In the genomic region with DNA sequence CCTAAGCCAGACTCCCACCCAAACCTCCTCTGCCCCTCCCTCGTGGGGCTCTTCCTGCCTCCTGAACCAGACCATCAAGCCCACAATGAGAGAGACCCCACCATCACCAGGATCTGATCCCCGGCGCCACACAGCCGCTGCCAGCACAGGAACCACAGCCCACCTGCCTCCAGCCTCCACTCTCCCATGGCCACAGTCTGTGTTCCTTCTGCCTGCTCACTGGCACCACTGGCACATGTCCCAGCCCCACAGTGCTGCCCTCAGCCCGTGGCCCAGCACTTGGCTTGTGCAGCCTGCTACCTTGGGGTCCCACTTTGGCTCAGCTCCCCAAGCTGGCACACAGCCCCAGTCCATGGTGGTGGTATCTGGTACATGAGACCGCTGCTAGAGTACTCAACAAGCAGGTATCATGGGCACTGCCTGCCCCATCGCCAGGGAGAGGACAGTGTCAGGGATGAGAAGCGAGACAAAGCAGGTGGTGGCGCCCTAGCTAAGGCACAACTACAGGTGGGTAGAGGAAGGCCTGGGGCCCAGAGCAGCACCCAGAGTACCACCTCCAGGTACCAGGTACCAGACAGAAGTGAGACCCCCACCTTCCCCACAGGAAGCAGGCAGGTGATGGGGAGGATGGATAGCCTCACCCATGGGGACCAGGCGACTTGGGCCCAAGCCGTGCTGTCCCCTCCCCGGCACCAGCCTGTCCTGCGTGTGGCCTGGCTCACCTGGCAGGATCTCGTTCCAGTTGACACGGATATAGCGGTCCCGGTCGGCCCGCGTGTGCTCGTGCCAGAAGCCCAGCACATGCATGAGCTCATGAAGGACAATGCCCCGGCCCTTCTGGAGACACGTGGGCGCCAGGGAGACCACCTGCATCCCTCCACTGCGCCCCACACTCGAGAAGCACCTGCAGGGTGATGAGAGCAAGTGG, we compare ENCODE assay signal across 25 cellular contexts. TPM values are rescaled to one million over a fixed set of nuclear protein-coding genes. Genes with fewer than 3 reads are reported as not detected.
A peak's percentile ranks its signal among the peaks of the same experiment; 100 is the strongest.
DNase-seq lines count a peak whose midpoint lies in the region; ATAC-seq, FAIRE-seq and TF ChIP-seq lines count a peak whose summit lies in the region.
"Had no signal": no experiment of that assay in that cellular context is flagged by ENCODE, and none has a peak within 500 bp of the region (broad histone marks: within the 10 kb centered on the region; RNA-seq: fewer than 3 reads in every experiment).

No MANE protein-coding gene starts in this region.

- H3K36me3 ChIP-seq in CD8-positive, alpha-beta T cell (ENCODE audit: insufficient read depth, low read length): no peaks in the 10 kb centered on the region
- H3K36me3 ChIP-seq in GM12878 (ENCODE audit: control insufficient read depth in 2 of 2, insufficient read depth in 2 of 2, low read length in 1 of 2) (no peaks in the 10 kb centered on the region), colonic mucosa (no peaks in the 10 kb centered on the region)
- H3K36me3 ChIP-seq: suprapubic skin had no signal

- TF ChIP-seq POLR2A in GM12878 (IDR thresholded peaks at IDR 0.05; ENCODE audit: low read depth, low read length): peak; percentile 15; the same call in 1 of the 2 replicates

- WGBS in GM12878 (ENCODE audit: insufficient coverage, insufficient replicate concordance, low lambda C conversion rate, missing lambda C conversion rate): 75% methylated on average over 26 of the region's 26 CpGs

- H3K27ac Mint-ChIP-seq in activated CD4-positive, alpha-beta T cell treated with anti-CD3 and anti-CD28 coated beads, Interleukin-2, amount 10 ng/mL, durations not matched to agents 24 days and 14 days: peak overlapping the region; percentile 82
- H3K27ac Mint-ChIP-seq in CD8-positive, alpha-beta T cell: peak overlapping the region; percentile 29
- H3K27ac Mint-ChIP-seq in T-cell: peak overlapping the region; percentile 39 to 71
- H3K27ac Mint-ChIP-seq: B cell, GM23338 had no signal

- no peaks in the 10 kb centered on the region for H3K9me3 ChIP-seq in CD8-positive, alpha-beta T cell (ENCODE audit: low read length)
- H3K9me3 ChIP-seq in GM12878 (replicated peaks; ENCODE audit: control insufficient read depth, insufficient read depth, low read length): no peaks in the 10 kb centered on the region
- H3K9me3 ChIP-seq in colonic mucosa: no peaks in the 10 kb centered on the region
- H3K9me3 ChIP-seq: A549, suprapubic skin had no signal

- TF ChIP-seq EP300 in GM12878 (IDR thresholded peaks at IDR 0.05; ENCODE audit: borderline replicate concordance in 1 of 2, control insufficient read depth in 1 of 2, low read depth in 2 of 2, low read length in 2 of 2): no peak

- H3K36me3 Mint-ChIP-seq in activated CD4-positive, alpha-beta T cell treated with anti-CD3 and anti-CD28 coated beads, Interleukin-2, amount 10 ng/mL, durations not matched to agents 24 days and 14 days (ENCODE audit: low read depth): peaks cover 5% of the 10 kb centered on the region
- peaks cover 41% of the 10 kb centered on the region for H3K36me3 Mint-ChIP-seq in CD8-positive, alpha-beta T cell
- peaks cover 8% of the 10 kb centered on the region for H3K36me3 Mint-ChIP-seq in T-cell

- no TSS peak for BruUV-seq in GM12878 (replicated peaks; lab: Mats Ljungman, UMichigan)

- H3K4me3 ChIP-seq in CD8-positive, alpha-beta T cell (ENCODE audit: low read depth, low read length): no peak overlapping the region
- H3K4me3 ChIP-seq in GM12878 (no peak overlapping the region), colonic mucosa (no peak overlapping the region)
- H3K4me3 ChIP-seq: A549, GM23338, suprapubic skin had no signal

- TF ChIP-seq RAD21 in GM12878 (IDR thresholded peaks at IDR 0.05; ENCODE audit: insufficient read depth, low read depth, low read length): no peak

- no peak overlapping the region for H3K27ac ChIP-seq in CD8-positive, alpha-beta T cell (ENCODE audit: low read depth, low read length)
- H3K27ac ChIP-seq in GM12878 (ENCODE audit: control insufficient read depth, insufficient read depth) (no peak overlapping the region), foreskin keratinocyte (no peak overlapping the region), colonic mucosa (no peak overlapping the region)
- H3K27ac ChIP-seq: A549, suprapubic skin had no signal

- H3K9ac ChIP-seq in GM12878 (ENCODE audit: control insufficient read depth, insufficient read depth, low read length) (no peak overlapping the region), colonic mucosa (ENCODE audit: low read depth in 2 of 2, low read length in 2 of 2) (no peak overlapping the region)

- in situ Hi-C loops in GM12878 (cut with MboI): no loop called here

- H3K4me1 ChIP-seq in CD8-positive, alpha-beta T cell (ENCODE audit: insufficient read depth, low read length): no peaks in the 10 kb centered on the region
- H3K4me1 ChIP-seq in GM12878 (ENCODE audit: control insufficient read depth, insufficient read depth, low read length) (peaks cover 10% of the 10 kb centered on the region), foreskin keratinocyte (no peaks in the 10 kb centered on the region), colonic mucosa (no peaks in the 10 kb centered on the region)
- H3K4me1 ChIP-seq: A549, suprapubic skin had no signal

- SMC1A ChIA-PET in GM12878 (lab: Charles Lee; ENCODE audit: uncharacterized antibody, unreplicated experiment): interaction anchor here (0.6 to 2.3 kb wide), 5 partner anchors 42 to 139 kb away, joined by 3 to 15 read pairs (median 3); no protein-coding TSS in a partner anchor

- no peak for ATAC-seq in CD8-positive, alpha-beta T cell
- ATAC-seq in T-cell (replicated peaks in 1 of 4) (no peak), GM12878 (no peak), foreskin keratinocyte (no peak)
- ATAC-seq: A549, GM23338, left lobe of liver had no signal

- POLR2A ChIA-PET in CD8-positive, alpha-beta T cell (lab: Charles Lee): interaction anchor here (0.6 to 1.2 kb wide), 2 partner anchors 42 to 565 kb away, joined by 3 read pairs; no protein-coding TSS in a partner anchor
- POLR2A ChIA-PET in T-cell (lab: Charles Lee) (no interaction called here), GM12878 (lab: Charles Lee) (no interaction called here)

- no peak for DNase-seq in activated CD4-positive, alpha-beta T cell treated with anti-CD3 and anti-CD28 coated beads, Interleukin-2, amount 10 ng/mL, durations not matched to agents 24 days and 14 days
- no peak for DNase-seq in activated CD4-positive, alpha-beta T cell treated with anti-CD3 and anti-CD28 coated beads for 48 hours
- peak in 1 of 7 experiments; percentile 17 for DNase-seq in CD8-positive, alpha-beta T cell
- DNase-seq in T-cell: no peak
- DNase-seq in GM12878 (ENCODE audit: low read depth, low spot score): no peak
- DNase-seq in foreskin keratinocyte: no peak
- no peak for DNase-seq in 8988T
- DNase-seq in colonic mucosa: no peak
- DNase-seq: amniotic stem cell; effector CD8-positive, alpha-beta T cell; erythroblast; foreskin fibroblast; mesendoderm; NCI-H1092 treated with DMSO at 0.1 percent for 48 hours; NCI-H2029; NCI-H526 treated with DMSO at 0.1 percent for 48 hours; small intestine had no signal

- 0 out of 2 replicates have a peak overlapping the region, but pooled peaks have one; percentile 11 for H3K4me2 ChIP-seq in GM12878 (ENCODE audit: control insufficient read depth, insufficient read depth)
- H3K4me2 ChIP-seq: A549, GM23338 had no signal

- RAD21 ChIA-PET in GM12878 (lab: Charles Lee; ENCODE audit: unreplicated experiment): interaction anchor here (0.9 to 18.1 kb wide), 4 partner anchors 10 to 139 kb away, joined by 3 to 463 read pairs (median 10); no protein-coding TSS in a partner anchor

- no peaks in the 10 kb centered on the region for H3K9me3 Mint-ChIP-seq in activated CD4-positive, alpha-beta T cell treated with anti-CD3 and anti-CD28 coated beads, Interleukin-2, amount 10 ng/mL, durations not matched to agents 24 days and 14 days
- no peaks in the 10 kb centered on the region for H3K9me3 Mint-ChIP-seq in CD8-positive, alpha-beta T cell
- no peaks in the 10 kb centered on the region for H3K9me3 Mint-ChIP-seq in T-cell
- H3K9me3 Mint-ChIP-seq: GM23338 had no signal

- no peaks in the 10 kb centered on the region for H3K27me3 Mint-ChIP-seq in activated CD4-positive, alpha-beta T cell treated with anti-CD3 and anti-CD28 coated beads, Interleukin-2, amount 10 ng/mL, durations not matched to agents 24 days and 14 days
- H3K27me3 Mint-ChIP-seq in CD8-positive, alpha-beta T cell (ENCODE audit: low read depth): no peaks in the 10 kb centered on the region
- H3K27me3 Mint-ChIP-seq in T-cell: no peaks in the 10 kb centered on the region
- H3K27me3 Mint-ChIP-seq: B cell had no signal

- H4K20me1 ChIP-seq in GM12878 (ENCODE audit: control insufficient read depth, insufficient read depth): no peaks in the 10 kb centered on the region

- CTCF ChIA-PET in CD8-positive, alpha-beta T cell (lab: Charles Lee): interaction anchor here (1.2 to 5.0 kb wide), 5 partner anchors 11 to 110 kb away, joined by 3 to 46 read pairs (median 3); partner anchors contain the start of gene ADRA2B
- CTCF ChIA-PET in T-cell (lab: Charles Lee) (interaction anchor here in 1 of 2 donors (1.6 to 2.1 kb wide), 2 partner anchors 15 to 43 kb away, joined by 5 to 12 read pairs; partner anchors contain the start of gene ADRA2B), GM12878 (lab: Yijun Ruan, JAX) (interaction anchor here (1.5 to 2.6 kb wide), 5 partner anchors 10 to 57 kb away, joined by 4 to 22 read pairs (median 9); no protein-coding TSS in a partner anchor)

- intact Hi-C loops in activated CD4-positive, alpha-beta T cell treated with anti-CD3 and anti-CD28 coated beads, Interleukin-2, amount 10 ng/mL, durations not matched to agents 24 days and 14 days (cut with micrococcal nuclease): no loop called here
- intact Hi-C loops in CD8-positive, alpha-beta T cell (cut with DNase I, micrococcal nuclease): no loop called here
- intact Hi-C loops in GM12878 (cut with micrococcal nuclease; ENCODE audit: unreplicated experiment): no loop called here
- intact Hi-C loops in colonic mucosa (cut with DNase I): no loop called here

- H3K79me2 ChIP-seq in GM12878 (ENCODE audit: control insufficient read depth, insufficient read depth, low read length): no peaks in the 10 kb centered on the region

- H3K27me3 ChIP-seq in CD8-positive, alpha-beta T cell (ENCODE audit: insufficient read depth, low read length): no peaks in the 10 kb centered on the region
- no peaks in the 10 kb centered on the region for H3K27me3 ChIP-seq in GM12878 (replicated peaks in 1 of 2; ENCODE audit: control insufficient read depth in 2 of 2, insufficient read depth in 2 of 2, low read length in 1 of 2)
- H3K27me3 ChIP-seq in foreskin keratinocyte: peaks cover 14% of the 10 kb centered on the region
- H3K27me3 ChIP-seq in colonic mucosa: no peaks in the 10 kb centered on the region
- H3K27me3 ChIP-seq: suprapubic skin had no signal

- H3K4me3 Mint-ChIP-seq in activated CD4-positive, alpha-beta T cell treated with anti-CD3 and anti-CD28 coated beads, Interleukin-2, amount 10 ng/mL, durations not matched to agents 24 days and 14 days: peak overlapping the region; percentile 21
- H3K4me3 Mint-ChIP-seq in CD8-positive, alpha-beta T cell: no peak overlapping the region
- peak overlapping the region in 1 of 3 donors; percentile 39 for H3K4me3 Mint-ChIP-seq in T-cell
- H3K4me3 Mint-ChIP-seq: B cell, GM23338 had no signal

- no peak for TF ChIP-seq CTCF in CD8-positive, alpha-beta T cell (IDR thresholded peaks at IDR 0.05)
- TF ChIP-seq CTCF in GM12878 (IDR thresholded peaks at IDR 0.05 in 2 of 3, conservative IDR thresholded peaks at IDR 0.05 in 1 of 3; ENCODE audit: control insufficient read depth in 2 of 3, extremely low read depth in 1 of 3, insufficient read depth in 1 of 3, low read depth in 3 of 3, low read length in 3 of 3) (no peak), foreskin keratinocyte (conservative IDR thresholded peaks at IDR 0.05) (no peak), colonic mucosa (IDR thresholded peaks at IDR 0.05) (no peak)

- H3K4me1 Mint-ChIP-seq in activated CD4-positive, alpha-beta T cell treated with anti-CD3 and anti-CD28 coated beads, Interleukin-2, amount 10 ng/mL, durations not matched to agents 24 days and 14 days: peaks cover 16% of the 10 kb centered on the region
- peaks cover 15% of the 10 kb centered on the region for H3K4me1 Mint-ChIP-seq in CD8-positive, alpha-beta T cell (ENCODE audit: low read depth)
- H3K4me1 Mint-ChIP-seq in T-cell: peaks cover 0 to 18% (median 15%) of the 10 kb centered on the region in 3 donors
- H3K4me1 Mint-ChIP-seq: B cell, GM23338 had no signal

- no peak overlapping the region for H2AFZ ChIP-seq in GM12878 (ENCODE audit: control insufficient read depth, low read depth, low read length)
- H2AFZ ChIP-seq: GM23338 had no signal

- no peak for FAIRE-seq in GM12878 (lab: Jason Lieb, UNC)
- FAIRE-seq: A549, RCC 7860, small intestine had no signal

RNA-seq across cellular contexts. Expression of gene ASTL, which starts 6.2 kb away (rescaled TPM):
- total RNA-seq in activated CD4-positive, alpha-beta T cell treated with anti-CD3 and anti-CD28 coated beads, Interleukin-2, amount 10 ng/mL, durations not matched to agents 24 days and 14 days: 2.4 and 3.4 TPM in 2 replicates
- 10 to 100 TPM; 16.6 to 17.5 TPM for total RNA-seq in CD8-positive, alpha-beta T cell
- 10 to 100 TPM in 1 of 5 donors, 1 to 10 TPM in 4; 1.2 to 10.4 (median 1.4) TPM for total RNA-seq in T-cell
- total RNA-seq in GM12878 (2013; cell fraction: nucleolus; rRNA removed): 0.76 and 2.4 TPM in 2 replicates
- total RNA-seq in GM12878 (2014; rRNA removed): 0.27 and 0.40 TPM in 2 replicates
- 0.54 TPM in 1 of 2 replicates, not detected in the other for total RNA-seq in GM12878 (2014; rRNA removed; fragmentation: Illumina TruSeq; extraction: Trizol)
- 0.43 and 1.0 TPM in 2 replicates for total RNA-seq in GM12878 (2021)
- 0.72 TPM for polyA plus RNA-seq in GM12878 (2011; ENCODE audit: low read depth)
- 0.10 and 0.37 TPM in 2 replicates for polyA plus RNA-seq in GM12878 (2011; rRNA removed)
- 0.34 and 0.53 TPM in 2 replicates for polyA plus RNA-seq in GM12878 (2011; cell fraction: cytosol; rRNA removed)
- 2.4 TPM in 2 replicates for polyA plus RNA-seq in GM12878 (2011; cell fraction: nucleus; rRNA removed)
- 1.3 and 2.0 TPM in 2 replicates for polyA plus RNA-seq in GM12878 (2012)
- 0.24 TPM in 1 of 2 replicates, not detected in the other for polyA plus RNA-seq in GM12878 (2014; fragmentation: Illumina TruSeq; extraction: Trizol)
- polyA plus RNA-seq in GM12878 (2014; fragmentation: Nextera tagmentation; extraction: Ambion mirVana): not detected
- polyA plus RNA-seq in GM12878 (2014; rRNA removed): 0.18 and 0.37 TPM in 2 replicates
- polyA plus RNA-seq in GM12878 (2016; fragmentation: Nextera tagmentation; extraction: Ambion mirVana): not detected
- 0.52 and 0.95 TPM in 2 replicates for polyA minus RNA-seq in GM12878 (2011; rRNA and poly(A)+ RNA removed)
- polyA minus RNA-seq in GM12878 (2011; cell fraction: cytosol; rRNA and poly(A)+ RNA removed): not detected in 2 replicates
- polyA minus RNA-seq in GM12878 (2011; cell fraction: nucleus; rRNA and poly(A)+ RNA removed): 0.77 TPM in 1 of 2 replicates, not detected in the other
- not detected in 2 replicates for total RNA-seq in foreskin keratinocyte
- not detected in 2 replicates for polyA plus RNA-seq in foreskin keratinocyte
- total RNA-seq in colonic mucosa: under 1 TPM in 1 of 2 donors, not detected in 1; 0.82 TPM
- total RNA-seq: GM23338, left lobe of liver, myocyte, ureter had no signal
- polyA plus RNA-seq: A549, small intestine had no signal

RNA-seq across cellular contexts. Expression of gene DUSP2, which starts 13.2 kb away (rescaled TPM):
- 436 and 445 TPM in 2 replicates for total RNA-seq in activated CD4-positive, alpha-beta T cell treated with anti-CD3 and anti-CD28 coated beads, Interleukin-2, amount 10 ng/mL, durations not matched to agents 24 days and 14 days
- 1,000 to 10,000 TPM; 1,304 to 1,350 TPM for total RNA-seq in CD8-positive, alpha-beta T cell
- total RNA-seq in T-cell (100 to 1,000 TPM in 2 of 5 donors, 10 to 100 TPM in 3; 37.2 to 437 (median 54.0) TPM), GM12878 (2014; rRNA removed) (212 and 227 TPM in 2 replicates), GM12878 (2014; rRNA removed; fragmentation: Illumina TruSeq; extraction: Trizol) (57.4 and 58.0 TPM in 2 replicates), GM12878 (2021) (181 and 194 TPM in 2 replicates), foreskin keratinocyte (1.9 and 2.6 TPM in 2 replicates), colonic mucosa (1 to 10 TPM; 1.6 to 5.1 TPM)
- total RNA-seq in GM12878 (2013; cell fraction: nucleolus; rRNA removed): 404 and 419 TPM in 2 replicates
- 22.1 TPM for polyA plus RNA-seq in GM12878 (2011; ENCODE audit: low read depth)
- polyA plus RNA-seq in GM12878 (2011; rRNA removed) (47.5 and 84.3 TPM in 2 replicates), GM12878 (2014; fragmentation: Illumina TruSeq; extraction: Trizol) (11.9 and 35.6 TPM in 2 replicates), GM12878 (2014; fragmentation: Nextera tagmentation; extraction: Ambion mirVana) (10 to 100 TPM in 1 of 2 experiments, 1 to 10 TPM in 1; 9.7 to 34.6 TPM), GM12878 (2014; rRNA removed) (158 and 168 TPM in 2 replicates), GM12878 (2016; fragmentation: Nextera tagmentation; extraction: Ambion mirVana) (10 to 100 TPM; 10.2 to 56.4 TPM), foreskin keratinocyte (2.5 and 2.8 TPM in 2 replicates)
- 146 and 184 TPM in 2 replicates for polyA plus RNA-seq in GM12878 (2011; cell fraction: cytosol; rRNA removed)
- polyA plus RNA-seq in GM12878 (2011; cell fraction: nucleus; rRNA removed): 522 and 621 TPM in 2 replicates
- 61.4 and 155 TPM in 2 replicates for polyA plus RNA-seq in GM12878 (2012)
- polyA minus RNA-seq in GM12878 (2011; rRNA and poly(A)+ RNA removed): 98.2 and 232 TPM in 2 replicates
- 87.6 and 111 TPM in 2 replicates for polyA minus RNA-seq in GM12878 (2011; cell fraction: cytosol; rRNA and poly(A)+ RNA removed)
- polyA minus RNA-seq in GM12878 (2011; cell fraction: nucleus; rRNA and poly(A)+ RNA removed): 636 and 718 TPM in 2 replicates

RNA-seq across cellular contexts. Expression of gene ADRA2B, which starts 15.7 kb away (rescaled TPM):
- total RNA-seq in activated CD4-positive, alpha-beta T cell treated with anti-CD3 and anti-CD28 coated beads, Interleukin-2, amount 10 ng/mL, durations not matched to agents 24 days and 14 days: 0.21 TPM in 2 replicates
- total RNA-seq in CD8-positive, alpha-beta T cell: 1 to 10 TPM; 2.0 TPM
- total RNA-seq in T-cell: under 1 TPM; 0.13 to 0.77 (median 0.18) TPM
- total RNA-seq in GM12878 (2013; cell fraction: nucleolus; rRNA removed): 0.31 TPM in 1 of 2 replicates, not detected in the other
- total RNA-seq in GM12878 (2014; rRNA removed): 0.05 TPM in 1 of 2 replicates, not detected in the other
- 0.05 TPM in 1 of 2 replicates, not detected in the other for total RNA-seq in GM12878 (2014; rRNA removed; fragmentation: Illumina TruSeq; extraction: Trizol)
- 0.10 TPM in 1 of 2 replicates, not detected in the other for total RNA-seq in GM12878 (2021)
- polyA plus RNA-seq in GM12878 (2011; ENCODE audit: low read depth): not detected
- polyA plus RNA-seq in GM12878 (2011; rRNA removed): not detected in 2 replicates
- not detected in 2 replicates for polyA plus RNA-seq in GM12878 (2011; cell fraction: cytosol; rRNA removed)
- polyA plus RNA-seq in GM12878 (2011; cell fraction: nucleus; rRNA removed): 0.79 and 0.84 TPM in 2 replicates
- 0.16 and 0.22 TPM in 2 replicates for polyA plus RNA-seq in GM12878 (2012)
- polyA plus RNA-seq in GM12878 (2014; fragmentation: Illumina TruSeq; extraction: Trizol): 0.01 TPM in 1 of 2 replicates, not detected in the other
- polyA plus RNA-seq in GM12878 (2014; fragmentation: Nextera tagmentation; extraction: Ambion mirVana): under 1 TPM in 1 of 2 experiments, not detected in 1; 0.03 TPM
- polyA plus RNA-seq in GM12878 (2014; rRNA removed): 0.05 and 0.09 TPM in 2 replicates
- polyA plus RNA-seq in GM12878 (2016; fragmentation: Nextera tagmentation; extraction: Ambion mirVana): not detected
- not detected in 2 replicates for polyA minus RNA-seq in GM12878 (2011; rRNA and poly(A)+ RNA removed)
- polyA minus RNA-seq in GM12878 (2011; cell fraction: cytosol; rRNA and poly(A)+ RNA removed): not detected in 2 replicates
- polyA minus RNA-seq in GM12878 (2011; cell fraction: nucleus; rRNA and poly(A)+ RNA removed): 0.10 TPM in 1 of 2 replicates, not detected in the other
- 0.03 and 0.04 TPM in 2 replicates for total RNA-seq in foreskin keratinocyte
- 0.01 and 0.04 TPM in 2 replicates for polyA plus RNA-seq in foreskin keratinocyte
- under 1 TPM; 0.54 to 0.90 TPM for total RNA-seq in colonic mucosa
- total RNA-seq: myocyte had no signal

Comparison
In these comparisons a context has a peak if more than half of its experiments do, and no peak if none do; other contexts are left out.
1. H3K27ac Mint-ChIP-seq: peak in every context shown above with its lines; median percentile 82 in activated CD4-positive, alpha-beta T cell treated with anti-CD3 and anti-CD28 coated beads, Interleukin-2, amount 10 ng/mL, durations not matched to agents 24 days and 14 days; 55 in T-cell; 29 in CD8-positive, alpha-beta T cell.
2. RNA of gene DUSP2, which starts 13.2 kb away (total RNA-seq): 1,304 to 1,350 TPM in CD8-positive, alpha-beta T cell, 436 to 445 TPM in activated CD4-positive, alpha-beta T cell treated with anti-CD3 and anti-CD28 coated beads, Interleukin-2, amount 10 ng/mL, durations not matched to agents 24 days and 14 days, 57.4 to 419 TPM in GM12878 and 37.2 to 437 TPM in T-cell; 1.6 to 5.1 TPM in colonic mucosa and 1.9 to 2.6 TPM in foreskin keratinocyte; every median in the first group is over 4 times any median in the second.